8 cellular contexts compared by ENCODE assay signal in genomic region chr13:31045621-31046081, GRCh38.
A peak's percentile ranks its signal among the peaks of the same experiment; 100 is the strongest.
DNase-seq lines count a peak whose midpoint lies in the region; ATAC-seq, FAIRE-seq and TF ChIP-seq lines count a peak whose summit lies in the region.

No MANE protein-coding gene starts in this region.

- no peak for TF ChIP-seq EP300 in gastroesophageal sphincter (IDR thresholded peaks at IDR 0.05)

- TF ChIP-seq CTCF in gastroesophageal sphincter (IDR thresholded peaks at IDR 0.05), result no peak

- no peak overlapping the region for H3K4me3 ChIP-seq in gastroesophageal sphincter

- FAIRE-seq in RCC 7860 (lab: Jason Lieb, UNC), result peak; percentile 86

- peaks cover 0 to 39% (median 11%) of the 10 kb centered on the region in 3 donors for H3K4me1 ChIP-seq in gastroesophageal sphincter

- peak overlapping the region in 3 of 4 donors; percentile 40 to 62 (median 57) for H3K27ac ChIP-seq in gastroesophageal sphincter

- no peaks in the 10 kb centered on the region for H3K9me3 ChIP-seq in gastroesophageal sphincter

- 40 to 54% methylated on average over 5 of the region's 8 CpGs for WGBS in gastroesophageal sphincter (ENCODE audit: low coverage in 1 of 2), 2 donors

- no peak for TF ChIP-seq POLR2A in gastroesophageal sphincter (IDR thresholded peaks at IDR 0.05)

- ATAC-seq in GM21619 (IDR thresholded peaks at IDR 0.05; ENCODE audit: unreplicated experiment), result peak; percentile 45
- ATAC-seq in gastroesophageal sphincter, result peak; percentile 76

- H3K4me1 Mint-ChIP-seq in activated T-helper 2 cell treated with anti-CD3 and anti-CD28 coated beads, Interferon-gamma antibody, Interleukin-2, Interleukin-4, amounts not matched to agents 10 μg/mL and 5 μg/mL and 100 μg/mL, durations not matched to agents 14 hours and 24 hours and 36 hours (ENCODE audit: low read depth), result peaks cover 41% of the 10 kb centered on the region

- peaks cover 4% of the 10 kb centered on the region for H3K27me3 ChIP-seq in gastroesophageal sphincter

- no peaks in the 10 kb centered on the region for H3K36me3 Mint-ChIP-seq in activated T-helper 2 cell treated with anti-CD3 and anti-CD28 coated beads, Interferon-gamma antibody, Interleukin-2, Interleukin-4, amounts not matched to agents 10 μg/mL and 5 μg/mL and 100 μg/mL, durations not matched to agents 14 hours and 24 hours and 36 hours (ENCODE audit: low read depth)

- intact Hi-C loops in activated T-helper 2 cell treated with anti-CD3 and anti-CD28 coated beads, Interferon-gamma antibody, Interleukin-2, Interleukin-4, amounts not matched to agents 10 μg/mL and 5 μg/mL and 100 μg/mL, durations not matched to agents 14 hours and 24 hours and 36 hours (cut with micrococcal nuclease), result loop anchor here (1.0 to 10.0 kb wide), 11 partner anchors 29 to 901 kb away; partner anchors contain the start of genes HSPH1 and USPL1

- DNase-seq in AG08395 (ENCODE audit: low spot score), result peak; percentile 90
- peak; percentile 85 for DNase-seq in RCC 7860 (ENCODE audit: low spot score)
- peak; percentile 61 for DNase-seq in activated T-helper 2 cell treated with anti-CD3 and anti-CD28 coated beads, Interferon-gamma antibody, Interleukin-2, Interleukin-4, amounts not matched to agents 10 μg/mL and 5 μg/mL and 100 μg/mL, durations not matched to agents 14 hours and 24 hours and 36 hours (ENCODE audit: low spot score)
- peak; percentile 56 to 74 for DNase-seq in stimulated activated CD4-positive, alpha-beta T cell treated with anti-CD3 and anti-CD28 coated beads, Interleukin-12 subunit alpha, Interleukin-12 subunit beta, amount 100 ng/mL, for 24 hours (ENCODE audit: low read depth in 2 of 2)
- no peak for DNase-seq in NCI-H2081 (lab: John Stamatoyannopoulos, UW)
- no peak for DNase-seq in pons (ENCODE audit: low spot score)

- H3K9me3 Mint-ChIP-seq in activated T-helper 2 cell treated with anti-CD3 and anti-CD28 coated beads, Interferon-gamma antibody, Interleukin-2, Interleukin-4, amounts not matched to agents 10 μg/mL and 5 μg/mL and 100 μg/mL, durations not matched to agents 14 hours and 24 hours and 36 hours, result no peaks in the 10 kb centered on the region

- no peaks in the 10 kb centered on the region for H3K36me3 ChIP-seq in gastroesophageal sphincter

- H3K27me3 Mint-ChIP-seq in activated T-helper 2 cell treated with anti-CD3 and anti-CD28 coated beads, Interferon-gamma antibody, Interleukin-2, Interleukin-4, amounts not matched to agents 10 μg/mL and 5 μg/mL and 100 μg/mL, durations not matched to agents 14 hours and 24 hours and 36 hours (ENCODE audit: low read depth), result no peaks in the 10 kb centered on the region

- H3K27ac Mint-ChIP-seq in activated T-helper 2 cell treated with anti-CD3 and anti-CD28 coated beads, Interferon-gamma antibody, Interleukin-2, Interleukin-4, amounts not matched to agents 10 μg/mL and 5 μg/mL and 100 μg/mL, durations not matched to agents 14 hours and 24 hours and 36 hours, result peak overlapping the region; percentile 86

- peak overlapping the region; percentile 31 for H3K4me3 Mint-ChIP-seq in activated T-helper 2 cell treated with anti-CD3 and anti-CD28 coated beads, Interferon-gamma antibody, Interleukin-2, Interleukin-4, amounts not matched to agents 10 μg/mL and 5 μg/mL and 100 μg/mL, durations not matched to agents 14 hours and 24 hours and 36 hours (ENCODE audit: low read depth)

Comparison
In these comparisons a context has a peak if more than half of its experiments do, and no peak if none do; other contexts are left out.
1. DNase-seq: peak in AG08395 (single experiment), RCC 7860 (single experiment), activated T-helper 2 cell treated with anti-CD3 and anti-CD28 coated beads, Interferon-gamma antibody, Interleukin-2, Interleukin-4, amounts not matched to agents 10 μg/mL and 5 μg/mL and 100 μg/mL, durations not matched to agents 14 hours and 24 hours and 36 hours (single experiment) and stimulated activated CD4-positive, alpha-beta T cell treated with anti-CD3 and anti-CD28 coated beads, Interleukin-12 subunit alpha, Interleukin-12 subunit beta, amount 100 ng/mL, for 24 hours (2 of 2); none in NCI-H2081 (0 of 2) and pons (single experiment).